8 cellular contexts compared by ENCODE assay signal in genomic region chr12:121229879-121230537, GRCh38. TPM values are rescaled to one million over a fixed set of nuclear protein-coding genes. Genes with fewer than 3 reads are reported as not detected.
DNase-seq lines count a peak whose midpoint lies in the region; ATAC-seq and TF ChIP-seq lines count a peak whose summit lies in the region.
"Not testable (repeated sequence)": the region's sequence is repeated elsewhere in the genome, so short reads cannot be mapped to it uniquely, and the experiment has no call there.

No MANE protein-coding gene starts in this region.

- not testable (repeated sequence) for H3K4me2 ChIP-seq in MM.1S (ENCODE audit: low read depth, low read length); parathyroid adenoma (ENCODE audit: low read length)
- H3K4me2 ChIP-seq in PC-9: peak overlapping the region; percentile 77
- peak overlapping the region; percentile 47 for H3K4me2 ChIP-seq in hepatocyte

- 42% methylated on average over 19 of the region's 19 CpGs for WGBS in hepatocyte (ENCODE audit: low lambda C conversion rate, missing lambda C conversion rate)
- whole genome bisulfite sequencing in upper lobe of left lung, 2 donors: 38 to 42% methylated on average over 19 of the region's 19 CpGs

- POLR2A ChIA-PET in PC-9 (lab: Charles Lee; ENCODE audit: unreplicated experiment): interaction anchor here (0.6 kb wide), 1 partner anchor 97 kb away, joined by 4 read pairs; the partner anchor contains the start of gene P2RX7
- POLR2A ChIA-PET in activated CD4-positive, alpha-beta memory T cell treated with anti-CD3 and anti-CD28 coated beads, Interleukin-2, amount 10 ng/mL, durations not matched to agents 7 days and 5 days (lab: Charles Lee): interaction anchor here (1.0 to 4.0 kb wide), 3 partner anchors 9 to 116 kb away, joined by 3 to 22 read pairs (median 3); no protein-coding TSS in a partner anchor

- H3K27ac Mint-ChIP-seq in activated CD4-positive, alpha-beta memory T cell treated with anti-CD3 and anti-CD28 coated beads, Interleukin-2, amount 10 ng/mL, durations not matched to agents 7 days and 5 days: peak overlapping the region; percentile 58

- peaks cover 40% of the 10 kb centered on the region for H3K4me1 Mint-ChIP-seq in activated CD4-positive, alpha-beta memory T cell treated with anti-CD3 and anti-CD28 coated beads, Interleukin-2, amount 10 ng/mL, durations not matched to agents 7 days and 5 days

- not testable (repeated sequence) for H3K9me3 ChIP-seq in MM.1S (replicated peaks; ENCODE audit: insufficient read depth, low read length); PC-9 (ENCODE audit: insufficient read depth, low read depth); hepatocyte (ENCODE audit: low read depth); parathyroid adenoma (ENCODE audit: control insufficient read depth, low read length); upper lobe of left lung

- not testable (repeated sequence) for H3K27me3 Mint-ChIP-seq in activated CD4-positive, alpha-beta memory T cell treated with anti-CD3 and anti-CD28 coated beads, Interleukin-2, amount 10 ng/mL, durations not matched to agents 7 days and 5 days

- H3K4me3 Mint-ChIP-seq in activated CD4-positive, alpha-beta memory T cell treated with anti-CD3 and anti-CD28 coated beads, Interleukin-2, amount 10 ng/mL, durations not matched to agents 7 days and 5 days: not testable (repeated sequence)

- TF ChIP-seq POLR2A in upper lobe of left lung (IDR thresholded peaks at IDR 0.05): not testable (repeated sequence)

- H3K4me1 ChIP-seq in MM.1S (ENCODE audit: low read length); parathyroid adenoma: not testable (repeated sequence)
- H3K4me1 ChIP-seq in PC-9 (replicated peaks; ENCODE audit: insufficient read depth): peaks cover 46% of the 10 kb centered on the region
- peaks cover 26% of the 10 kb centered on the region for H3K4me1 ChIP-seq in hepatocyte (ENCODE audit: insufficient read depth)
- peaks cover 5 to 12% (median 8%) of the 10 kb centered on the region in 4 donors for H3K4me1 ChIP-seq in upper lobe of left lung

- not testable (repeated sequence) for H3K9me2 ChIP-seq in MM.1S (replicated peaks; ENCODE audit: insufficient read depth, low read length); PC-9 (ENCODE audit: insufficient read depth); hepatocyte (replicated peaks; ENCODE audit: insufficient read depth)

- H4K20me1 ChIP-seq in MM.1S (ENCODE audit: insufficient read depth, low read length); PC-9 (ENCODE audit: insufficient read depth); hepatocyte (ENCODE audit: insufficient read depth, poor library complexity, severe bottlenecking): not testable (repeated sequence)

- H3K27ac ChIP-seq in MM.1S (ENCODE audit: low read length); parathyroid adenoma: not testable (repeated sequence)
- H3K27ac ChIP-seq in PC-9 (peak overlapping the region; percentile 97), hepatocyte (peak overlapping the region; percentile 67), upper lobe of left lung (peak overlapping the region in 1 of 4 donors; percentile 32)

- not testable (repeated sequence) for H3K36me3 ChIP-seq in MM.1S (replicated peaks; ENCODE audit: insufficient read depth, low read length); PC-9 (ENCODE audit: low read depth); hepatocyte (replicated peaks; ENCODE audit: insufficient read depth, low read depth); parathyroid adenoma (ENCODE audit: control insufficient read depth, insufficient read depth, low read length)
- peaks cover 3 to 46% (median 34%) of the 10 kb centered on the region in 4 donors for H3K36me3 ChIP-seq in upper lobe of left lung

- not testable (repeated sequence) for H3K79me2 ChIP-seq in MM.1S (ENCODE audit: low read length); PC-9 (ENCODE audit: low read depth); hepatocyte; parathyroid adenoma

- peak; percentile 51 for TF ChIP-seq CTCF in MM.1S (IDR thresholded peaks at IDR 0.05; ENCODE audit: low read length)
- TF ChIP-seq CTCF in PC-9 (conservative IDR thresholded peaks at IDR 0.05): peak; percentile 93
- peak; percentile 84 for TF ChIP-seq CTCF in hepatocyte (IDR thresholded peaks at IDR 0.05; ENCODE audit: poor library complexity)
- peak; percentile 96 for TF ChIP-seq CTCF in parathyroid adenoma (IDR thresholded peaks at IDR 0.05)
- TF ChIP-seq CTCF in upper lobe of left lung (IDR thresholded peaks at IDR 0.05): peak; percentile 83 to 87 (median 84)

- not testable (repeated sequence) for H3K4me3 ChIP-seq in MM.1S (ENCODE audit: low read length); hepatocyte; parathyroid adenoma (ENCODE audit: low read depth, low read length); upper lobe of left lung
- H3K4me3 ChIP-seq in PC-9: peak overlapping the region; percentile 27; the same call in 1 of the 2 replicates

- ATAC-seq in upper lobe of left lung (ENCODE audit: low FRiP score in 2 of 2): peak; percentile 84 to 89

- intact Hi-C loops in PC-9 (cut with micrococcal nuclease; ENCODE audit: unreplicated experiment): loop anchor here (1.0 to 10.0 kb wide), 6 partner anchors 58 to 565 kb away; partner anchors contain the start of gene RHOF

- H3K36me3 Mint-ChIP-seq in activated CD4-positive, alpha-beta memory T cell treated with anti-CD3 and anti-CD28 coated beads, Interleukin-2, amount 10 ng/mL, durations not matched to agents 7 days and 5 days (ENCODE audit: low read depth): peaks cover 80% of the 10 kb centered on the region

- not testable (repeated sequence) for H3K9me3 Mint-ChIP-seq in activated CD4-positive, alpha-beta memory T cell treated with anti-CD3 and anti-CD28 coated beads, Interleukin-2, amount 10 ng/mL, durations not matched to agents 7 days and 5 days

- TSS peak; percentile 29 for BruUV-seq in PC-9 (replicated peaks; lab: Mats Ljungman, UMichigan)

- CTCF ChIA-PET in PC-9 (lab: Charles Lee): interaction anchor here (0.7 kb wide), 1 partner anchor 165 kb away, joined by 3 read pairs; no protein-coding TSS in a partner anchor
- CTCF ChIA-PET in activated CD4-positive, alpha-beta memory T cell treated with anti-CD3 and anti-CD28 coated beads, Interleukin-2, amount 10 ng/mL, durations not matched to agents 7 days and 5 days (lab: Charles Lee): interaction anchor here (0.6 to 3.2 kb wide), 11 partner anchors 9 to 225 kb away, joined by 3 to 23 read pairs (median 5); no protein-coding TSS in a partner anchor

- not testable (repeated sequence) for H3K27me3 ChIP-seq in MM.1S (replicated peaks; ENCODE audit: insufficient read depth, low read length); PC-9 (ENCODE audit: insufficient read depth, low read depth); hepatocyte; parathyroid adenoma (ENCODE audit: control insufficient read depth, insufficient read depth, low read length); upper lobe of left lung

- H3K9ac ChIP-seq in MM.1S (ENCODE audit: low read length); parathyroid adenoma: not testable (repeated sequence)

- TF ChIP-seq EP300 in upper lobe of left lung (IDR thresholded peaks at IDR 0.05): not testable (repeated sequence)

- H2AFZ ChIP-seq in MM.1S (ENCODE audit: low read length); PC-9; hepatocyte; parathyroid adenoma: not testable (repeated sequence)

- DNase-seq in GM04504 (ENCODE audit: low read depth) (peak; percentile 38), PC-9 (peak; percentile 85 to 95), hepatocyte (ENCODE audit: low spot score) (peak; percentile 93), upper lobe of left lung (peak in 1 of 2 donors; percentile 86)
- not testable (repeated sequence) for DNase-seq in MM.1S
- DNase-seq in activated CD4-positive, alpha-beta memory T cell treated with anti-CD3 and anti-CD28 coated beads, Interleukin-2, amount 10 ng/mL, durations not matched to agents 7 days and 5 days: peak; percentile 70
- DNase-seq in central memory CD4-positive, alpha-beta T cell: peak; percentile 37

- not testable (repeated sequence) for H3F3A ChIP-seq in MM.1S (ENCODE audit: insufficient read depth, low read length)
- peaks cover 35% of the 10 kb centered on the region for H3F3A ChIP-seq in PC-9 (ENCODE audit: insufficient read depth, low read depth)

RNA-seq across cellular contexts. Expression of gene P2RX4, which starts 20.1 kb away (rescaled TPM):
- total RNA-seq in PC-9 (2021) (21.0 and 28.1 TPM in 2 replicates), hepatocyte (81.8 and 114 TPM in 2 replicates), upper lobe of left lung (10 to 100 TPM; 62.7 to 98.5 (median 79.5) TPM)
- total RNA-seq in activated CD4-positive, alpha-beta memory T cell treated with anti-CD3 and anti-CD28 coated beads, Interleukin-2, amount 10 ng/mL, durations not matched to agents 7 days and 5 days: 100 to 1,000 TPM; 117 to 125 TPM
- 68.1 and 94.6 TPM in 2 replicates for polyA plus RNA-seq in hepatocyte
